Comparison of ENCODE assay signal across 17 cellular contexts in genomic region chr3:100407164-100407563, GRCh38. TPM values are rescaled to one million over a fixed set of nuclear protein-coding genes. Genes with fewer than 3 reads are reported as not detected.
A peak's percentile ranks its signal among the peaks of the same experiment; 100 is the strongest.
DNase-seq lines count a peak whose midpoint lies in the region; ATAC-seq, FAIRE-seq and TF ChIP-seq lines count a peak whose summit lies in the region.
"Had no signal": no experiment of that assay in that cellular context is flagged by ENCODE, and none has a peak within 500 bp of the region (broad histone marks: within the 10 kb centered on the region; RNA-seq: fewer than 3 reads in every experiment).

No MANE protein-coding gene starts in this region.

- no peak for TF ChIP-seq CTCF in HEK293 (tag by site-specific recombination; IDR thresholded peaks at IDR 0.05)
- no peak for TF ChIP-seq CTCF in epithelial cell of esophagus (IDR thresholded peaks at IDR 0.05; ENCODE audit: insufficient read depth, low read depth, low read length, missing control alignments)
- no peak for TF ChIP-seq CTCF in kidney (IDR thresholded peaks at IDR 0.05; ENCODE audit: borderline replicate concordance, extremely low read depth, insufficient read depth)

- H3K4me3 ChIP-seq in HEK293 (ENCODE audit: low read depth, low read length) (no peak overlapping the region), epithelial cell of esophagus (ENCODE audit: low read length) (no peak overlapping the region), kidney (ENCODE audit: low read length in 2 of 2) (no peak overlapping the region)
- H3K4me3 ChIP-seq: GM23338 had no signal

- DNase-seq in OCI-M1 (lab: John Stamatoyannopoulos, UW) (peak; percentile 24), epithelial cell of esophagus (ENCODE audit: low read depth) (peak; percentile 13), urothelium cell line (ENCODE audit: low spot score) (no peak), Right ventricle myocardium superior (no peak), kidney (no peak)
- DNase-seq: ACHN; BE2C; CD4-positive, alpha-beta memory T cell; DMS79 treated with DMSO at 0.1 percent for 48 hours; GF-D8 had no signal

- no peak overlapping the region for H3K9ac ChIP-seq in kidney (ENCODE audit: low read length in 2 of 2)

- CTCF ChIA-PET in HEK293 (lab: Yijun Ruan, JAX) = no interaction called here

- H3K27ac ChIP-seq in HEK293 (ENCODE audit: extremely low read depth, low read depth, low read length) (no peak overlapping the region), kidney (ENCODE audit: low read depth in 2 of 2, low read length in 2 of 2) (no peak overlapping the region)
- H3K27ac ChIP-seq: C4-2B had no signal

- FAIRE-seq in urothelium cell line (lab: Jason Lieb, UNC) (peak; percentile 13), kidney (lab: Jason Lieb, UNC) (no peak)
- FAIRE-seq: A204.1, H54 had no signal

- POLR2A ChIA-PET in HEK293 (lab: Yijun Ruan, JAX) = no interaction called here

- no peaks in the 10 kb centered on the region for H3K9me3 ChIP-seq in HEK293 (ENCODE audit: control insufficient read depth, insufficient read depth, low read depth, low read length)
- peaks cover 0 to 11% of the 10 kb centered on the region in 2 donors for H3K9me3 ChIP-seq in kidney (ENCODE audit: control insufficient read depth in 1 of 2, low read length in 2 of 2)
- H3K9me3 ChIP-seq: BE2C had no signal

- intact Hi-C loops in Right ventricle myocardium superior (cut with DNase I) (loop anchor here (10.0 kb wide), 1 partner anchor 592 kb away; the partner anchor contains the start of gene CMSS1), kidney (cut with DNase I) (no loop called here)

- ATAC-seq in Right ventricle myocardium superior (ENCODE audit: poor library complexity) (no peak), GM19395 (IDR thresholded peaks at IDR 0.05; ENCODE audit: unreplicated experiment) (no peak)
- ATAC-seq: GM23338, HCT116 had no signal

- no peaks in the 10 kb centered on the region for H3K4me1 ChIP-seq in HEK293 (ENCODE audit: control insufficient read depth, insufficient read depth, low read length)
- peaks cover 0 to 7% of the 10 kb centered on the region in 2 donors for H3K4me1 ChIP-seq in kidney (ENCODE audit: control insufficient read depth in 1 of 2, insufficient read depth in 1 of 2, low read depth in 1 of 2, low read length in 2 of 2)

- H3K36me3 ChIP-seq in HEK293 (ENCODE audit: control insufficient read depth in 2 of 2, insufficient read depth in 1 of 2, low read length in 2 of 2) = no peaks in the 10 kb centered on the region
- no peaks in the 10 kb centered on the region for H3K36me3 ChIP-seq in kidney (ENCODE audit: control insufficient read depth in 1 of 2, insufficient read depth in 2 of 2, low read length in 2 of 2)
- H3K36me3 ChIP-seq: BE2C had no signal

TF ChIP-seq in HEK293, 187 proteins besides CTCF, POLR2A, EP300 and RAD21:
- TF ChIP-seq ZNF423 (tag by site-specific recombination; IDR thresholded peaks at IDR 0.05) = no peak
- TF ChIP-seq SETDB1 (IDR thresholded peaks at IDR 0.05; ENCODE audit: insufficient read length, low read length) = peak; percentile 92

RNA-seq across cellular contexts. Expression of gene LNP1, which starts 5.8 kb away (rescaled TPM):
- total RNA-seq in Right ventricle myocardium superior (2.6 TPM), kidney (4.4 TPM)
- 1.7 TPM for polyA plus RNA-seq in kidney (ENCODE audit: insufficient read depth, low read depth, low replicate concordance)

RNA-seq across cellular contexts. Expression of gene TOMM70, which starts 6.3 kb away (rescaled TPM):
- 63.1 TPM for total RNA-seq in Right ventricle myocardium superior
- total RNA-seq in kidney = 42.7 TPM
- 27.6 TPM for polyA plus RNA-seq in kidney (ENCODE audit: insufficient read depth, low read depth, low replicate concordance)

Comparison
In these comparisons a context has a peak if more than half of its experiments do, and no peak if none do; other contexts are left out.
1. DNase-seq: peak in OCI-M1 (single experiment) and epithelial cell of esophagus (single experiment); none in urothelium cell line (single experiment), Right ventricle myocardium superior (single experiment) and kidney (single experiment).